Comparison of ENCODE assay signal across 8 cellular contexts in genomic region chr1:222713091-222714012, GRCh38. TPM values are rescaled to one million over a fixed set of nuclear protein-coding genes. Genes with fewer than 3 reads are reported as not detected.
DNase-seq lines count a peak whose midpoint lies in the region; ATAC-seq and TF ChIP-seq lines count a peak whose summit lies in the region.

No MANE protein-coding gene starts in this region.

- no peaks in the 10 kb centered on the region for H3K36me3 ChIP-seq in fibroblast of lung (ENCODE audit: control insufficient read depth, insufficient read depth, low read length)

- TF ChIP-seq CTCF in fibroblast of lung (conservative IDR thresholded peaks at IDR 0.05 in 1 of 2, IDR thresholded peaks at IDR 0.05 in 1 of 2; ENCODE audit: low read depth in 1 of 2, low read length in 2 of 2), result no peak

- peak overlapping the region; percentile 72 to 99 (median 92) for H3K4me3 ChIP-seq in fibroblast of lung (replicated peaks in 1 of 4; ENCODE audit: control extremely low read depth in 1 of 4, insufficient read depth in 1 of 4, low read depth in 3 of 4, low read length in 4 of 4)

- DNase-seq in ELF-1 (ENCODE audit: low read depth, low spot score) (peak; percentile 98), GOT3 (lab: John Stamatoyannopoulos, UW) (peak; percentile 62), LHCN-M2 (ENCODE audit: low read depth) (peak; percentile 93), RPMI7951 (ENCODE audit: low read depth) (peak; percentile 90), fibroblast of lung (ENCODE audit: low read depth in 2 of 2) (peak; percentile 94 to 95)
- DNase-seq in naive thymus-derived CD8-positive, alpha-beta T cell, result peak; percentile 90 to 98 (median 94)
- peak; percentile 82 to 92 (median 90) for DNase-seq in stimulated activated naive CD4-positive, alpha-beta T cell (lab: John Stamatoyannopoulos, UW)

- H3K79me2 ChIP-seq in fibroblast of lung (ENCODE audit: control insufficient read depth, insufficient read depth, low read length), result peaks cover 53% of the 10 kb centered on the region

- H3K9me3 ChIP-seq in fibroblast of lung (ENCODE audit: control insufficient read depth, insufficient read depth, low read depth, low read length), result no peaks in the 10 kb centered on the region

- peaks cover 3% of the 10 kb centered on the region for H3K4me1 ChIP-seq in fibroblast of lung (ENCODE audit: control insufficient read depth, extremely low read depth, insufficient read depth, low read length)

- ATAC-seq in activated T-helper 17 cell treated with anti-CD3 and anti-CD28 coated beads, Interleukin-2, amount 50 U/mL, for 72 hours (replicated peaks), result peak; percentile 67
- ATAC-seq in naive thymus-derived CD8-positive, alpha-beta T cell, result peak; percentile 78 to 81

- POLR2A ChIA-PET in naive thymus-derived CD8-positive, alpha-beta T cell (lab: Charles Lee), result interaction anchor here (0.5 to 2.3 kb wide), 28 partner anchors 8 to 1721 kb away, joined by 3 to 55 read pairs (median 5); partner anchors contain the start of genes CAPN2, DUSP10, MIA3 and TAF1A

- H3K27ac ChIP-seq in fibroblast of lung (ENCODE audit: insufficient read depth, low read length), result peak overlapping the region; percentile 99

- H2AFZ ChIP-seq in fibroblast of lung (ENCODE audit: low read length), result peak overlapping the region; percentile 92

- H3K4me2 ChIP-seq in fibroblast of lung (ENCODE audit: extremely low read depth, insufficient read depth, low read length), result peak overlapping the region; percentile 94

- H3K27me3 ChIP-seq in fibroblast of lung (ENCODE audit: control insufficient read depth, insufficient read depth, low read length), result no peaks in the 10 kb centered on the region

- peak overlapping the region; percentile 94 for H3K9ac ChIP-seq in fibroblast of lung (ENCODE audit: insufficient read depth, low read length)

- peaks cover 89% of the 10 kb centered on the region for H3K36me3 Mint-ChIP-seq in activated T-helper 17 cell treated with anti-CD3 and anti-CD28 coated beads, Interleukin-2, amount 50 U/mL, for 72 hours (ENCODE audit: low read depth)
- peaks cover 8 to 26% (median 16%) of the 10 kb centered on the region in 3 donors for H3K36me3 Mint-ChIP-seq in naive thymus-derived CD8-positive, alpha-beta T cell

- peak overlapping the region; percentile 99 for H3K27ac Mint-ChIP-seq in activated T-helper 17 cell treated with anti-CD3 and anti-CD28 coated beads, Interleukin-2, amount 50 U/mL, for 72 hours
- peak overlapping the region; percentile 99 to 100 (median 100) for H3K27ac Mint-ChIP-seq in naive thymus-derived CD8-positive, alpha-beta T cell

- H3K9me3 Mint-ChIP-seq in activated T-helper 17 cell treated with anti-CD3 and anti-CD28 coated beads, Interleukin-2, amount 50 U/mL, for 72 hours, result no peaks in the 10 kb centered on the region
- no peaks in the 10 kb centered on the region for H3K9me3 Mint-ChIP-seq in naive thymus-derived CD8-positive, alpha-beta T cell

- H3K27me3 Mint-ChIP-seq in activated T-helper 17 cell treated with anti-CD3 and anti-CD28 coated beads, Interleukin-2, amount 50 U/mL, for 72 hours, result no peaks in the 10 kb centered on the region
- H3K27me3 Mint-ChIP-seq in naive thymus-derived CD8-positive, alpha-beta T cell, result no peaks in the 10 kb centered on the region

- H3K4me3 Mint-ChIP-seq in activated T-helper 17 cell treated with anti-CD3 and anti-CD28 coated beads, Interleukin-2, amount 50 U/mL, for 72 hours, result peak overlapping the region; percentile 99
- H3K4me3 Mint-ChIP-seq in naive thymus-derived CD8-positive, alpha-beta T cell, result peak overlapping the region; percentile 96 to 100 (median 97)

- peaks cover 18% of the 10 kb centered on the region for H3K4me1 Mint-ChIP-seq in activated T-helper 17 cell treated with anti-CD3 and anti-CD28 coated beads, Interleukin-2, amount 50 U/mL, for 72 hours
- H3K4me1 Mint-ChIP-seq in naive thymus-derived CD8-positive, alpha-beta T cell, result peaks cover 8 to 58% (median 54%) of the 10 kb centered on the region in 4 donors

- no peaks in the 10 kb centered on the region for H4K20me1 ChIP-seq in fibroblast of lung (ENCODE audit: control insufficient read depth, extremely low read depth, insufficient read depth, low read length)

RNA-seq across cellular contexts. Expression of gene BROX, which starts 1.0 kb away (rescaled TPM):
- total RNA-seq in LHCN-M2 (2014; rRNA removed), result 64.4 and 78.9 TPM in 2 replicates
- polyA plus RNA-seq in LHCN-M2 (2012), result 12.4 TPM
- 55.6 and 74.5 TPM in 2 replicates for total RNA-seq in RPMI7951 (2014; rRNA removed; shearing (Covaris generic))
- total RNA-seq in activated T-helper 17 cell treated with anti-CD3 and anti-CD28 coated beads, Interleukin-2, amount 50 U/mL, for 72 hours, result 10 to 100 TPM; 51.7 to 52.3 TPM
- total RNA-seq in fibroblast of lung, result 52.6 and 60.6 TPM in 2 replicates
- 11.3 and 12.1 TPM in 2 replicates for polyA plus RNA-seq in fibroblast of lung
- polyA plus RNA-seq in fibroblast of lung (2012), result 31.6 and 35.9 TPM in 2 replicates
- 5.5 and 7.0 TPM in 2 replicates for polyA minus RNA-seq in fibroblast of lung (ENCODE audit: low replicate concordance)
- total RNA-seq in naive thymus-derived CD8-positive, alpha-beta T cell, result 10 to 100 TPM; 51.3 to 53.3 TPM
- polyA plus RNA-seq in naive thymus-derived CD8-positive, alpha-beta T cell, result 10 to 100 TPM in 1 of 3 donors, 1 to 10 TPM in 2; 8.6 to 10.2 (median 9.2) TPM

RNA-seq across cellular contexts. Expression of gene AIDA, which starts 1.1 kb away (rescaled TPM):
- total RNA-seq in LHCN-M2 (2014; rRNA removed) (49.2 and 65.3 TPM in 2 replicates), fibroblast of lung (50.8 and 67.9 TPM in 2 replicates)
- 52.3 TPM for polyA plus RNA-seq in LHCN-M2 (2012)
- 37.0 and 44.3 TPM in 2 replicates for total RNA-seq in RPMI7951 (2014; rRNA removed; shearing (Covaris generic))
- 10 to 100 TPM; 51.2 to 54.8 TPM for total RNA-seq in activated T-helper 17 cell treated with anti-CD3 and anti-CD28 coated beads, Interleukin-2, amount 50 U/mL, for 72 hours
- polyA plus RNA-seq in fibroblast of lung, result 106 and 153 TPM in 2 replicates
- polyA plus RNA-seq in fibroblast of lung (2012), result 76.8 and 97.0 TPM in 2 replicates
- polyA minus RNA-seq in fibroblast of lung (ENCODE audit: low replicate concordance), result 31.0 and 33.7 TPM in 2 replicates
- total RNA-seq in naive thymus-derived CD8-positive, alpha-beta T cell, result 10 to 100 TPM; 62.8 to 62.9 TPM
- polyA plus RNA-seq in naive thymus-derived CD8-positive, alpha-beta T cell, result 10 to 100 TPM; 23.0 to 25.1 (median 23.7) TPM

RNA-seq across cellular contexts. Expression of gene FAM177B, which starts 23.6 kb away (rescaled TPM):
- total RNA-seq in LHCN-M2 (2014; rRNA removed) (not detected in 2 replicates), fibroblast of lung (not detected in 2 replicates)
- polyA plus RNA-seq in LHCN-M2 (2012), result not detected
- not detected in 2 replicates for total RNA-seq in RPMI7951 (2014; rRNA removed; shearing (Covaris generic))
- under 1 TPM in 1 of 2 donors, not detected in 1; 0.95 TPM for total RNA-seq in activated T-helper 17 cell treated with anti-CD3 and anti-CD28 coated beads, Interleukin-2, amount 50 U/mL, for 72 hours
- 0.06 TPM in 1 of 2 replicates, not detected in the other for polyA plus RNA-seq in fibroblast of lung
- not detected in 2 replicates for polyA plus RNA-seq in fibroblast of lung (2012)
- polyA minus RNA-seq in fibroblast of lung (ENCODE audit: low replicate concordance), result not detected in 2 replicates
- total RNA-seq in naive thymus-derived CD8-positive, alpha-beta T cell, result 1 to 10 TPM; 1.0 to 1.4 TPM
- not detected for polyA plus RNA-seq in naive thymus-derived CD8-positive, alpha-beta T cell

Comparison
In these comparisons a context has a peak if more than half of its experiments do, and no peak if none do; other contexts are left out.
1. Peak in every context shown above with its lines: DNase-seq, ATAC-seq, H3K4me3 ChIP-seq and H3K27ac ChIP-seq.